In genomic region chr2:240999001-240999791, GRCh38 we compare ENCODE assay signal across 1 cellular context.
TF ChIP-seq lines count a peak whose summit lies in the region.

No MANE protein-coding gene starts in this region.

TF ChIP-seq in GM23338, 12 proteins besides CTCF, POLR2A, EP300 and RAD21 (continued from another document):
- TF ChIP-seq REST (IDR thresholded peaks at IDR 0.05; ENCODE audit: unreplicated experiment) (no peak), ETS1 (IDR thresholded peaks at IDR 0.05) (no peak), EZH2phosphoT487 (IDR thresholded peaks at IDR 0.05; ENCODE audit: unreplicated experiment) (no peak), STAT1 (IDR thresholded peaks at IDR 0.05; ENCODE audit: unreplicated experiment) (no peak)
